Comparison of ENCODE assay signal across 25 cellular contexts in the genomic region with DNA sequence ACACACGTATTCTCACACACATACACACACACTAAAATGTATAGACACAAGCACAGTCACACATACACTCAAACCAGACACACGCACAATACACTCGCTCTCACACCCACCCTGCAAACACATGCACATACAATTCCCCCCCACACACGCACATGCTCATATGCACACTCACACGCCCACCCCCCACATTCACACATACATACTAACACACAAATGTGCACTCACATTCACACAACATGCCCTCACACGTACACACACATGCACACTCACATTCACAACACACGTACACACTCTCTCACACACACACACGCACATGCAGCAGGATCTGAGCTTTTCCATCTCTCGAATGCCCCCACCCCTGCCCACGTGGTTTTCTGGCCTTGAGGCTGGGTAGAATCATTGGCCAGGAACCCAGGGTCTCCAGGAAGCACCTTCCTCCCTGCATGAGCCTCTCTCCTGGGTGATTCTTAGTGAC.
DNase-seq lines count a peak whose midpoint lies in the region; FAIRE-seq and TF ChIP-seq lines count a peak whose summit lies in the region.
"Had no signal": no experiment of that assay in that cellular context is flagged by ENCODE, and none has a peak within 500 bp of the region (broad histone marks: within the 10 kb centered on the region; RNA-seq: fewer than 3 reads in every experiment).

No MANE protein-coding gene starts in this region.

- no peak for TF ChIP-seq RAD21 in H1 (IDR thresholded peaks at IDR 0.05 in 1 of 2, conservative IDR thresholded peaks at IDR 0.05 in 1 of 2; ENCODE audit: low read depth in 2 of 2, low read length in 2 of 2)

- H2AK5ac ChIP-seq in H9 (ENCODE audit: insufficient read length, low read length) (no peak overlapping the region), H1 (ENCODE audit: low read depth, low read length) (peak overlapping the region; percentile 96)

- H3K18ac ChIP-seq in H9 (ENCODE audit: insufficient read length, low read depth, low read length) (no peak overlapping the region), H1 (ENCODE audit: extremely low read depth, low read length) (no peak overlapping the region)

- no peak overlapping the region for H4K5ac ChIP-seq in H9 (ENCODE audit: insufficient read length, low read depth, low read length)
- H4K5ac ChIP-seq in H1 (ENCODE audit: insufficient read length, low read depth, low read length), result no peak overlapping the region

- H2AFZ ChIP-seq in H9 (ENCODE audit: low read length) (no peak overlapping the region), H1 (ENCODE audit: low read length) (no peak overlapping the region)
- H2AFZ ChIP-seq: GM23248, PC-9 had no signal

- H3K79me1 ChIP-seq in H9 (ENCODE audit: insufficient read depth, low read depth, low read length, poor library complexity, severe bottlenecking) (no peaks in the 10 kb centered on the region), H1 (ENCODE audit: low read depth, low read length) (no peaks in the 10 kb centered on the region)

- no peaks in the 10 kb centered on the region for H3K23me2 ChIP-seq in H9 (ENCODE audit: insufficient read length, low read depth, low read length, poor library complexity, severe bottlenecking)
- peaks cover 9% of the 10 kb centered on the region; the same call in 1 of the 2 replicates for H3K23me2 ChIP-seq in H1 (ENCODE audit: low read depth, low read length)

- no peak overlapping the region for H3T11ph ChIP-seq in H9 (ENCODE audit: low read length)

- no peak overlapping the region for H2BK120ac ChIP-seq in H9 (ENCODE audit: low read depth, low read length, poor library complexity, severe bottlenecking)
- H2BK120ac ChIP-seq in H1 (replicated peaks; ENCODE audit: low read depth, low read length), result no peak overlapping the region

- H3K23ac ChIP-seq in H9 (ENCODE audit: insufficient read length, low read depth, low read length) (no peak overlapping the region), H1 (ENCODE audit: insufficient read length) (no peak overlapping the region)

- H4K20me1 ChIP-seq in H9 (ENCODE audit: control insufficient read depth, insufficient read depth, insufficient read length) (no peaks in the 10 kb centered on the region), H1 (replicated peaks in 1 of 2; ENCODE audit: control insufficient read depth in 1 of 2, insufficient read depth in 2 of 2, low read length in 2 of 2) (peaks cover 0 to 10% of the 10 kb centered on the region in 2 experiments)

- H3K9ac ChIP-seq in H9 (ENCODE audit: extremely low read depth, insufficient read length, low read length) (no peak overlapping the region), H1 (replicated peaks in 1 of 4; ENCODE audit: extremely low read depth in 1 of 4, low read depth in 3 of 4, low read length in 3 of 4) (no peak overlapping the region)
- H3K9ac ChIP-seq: GM23248 had no signal

- H3K4ac ChIP-seq in H9 (ENCODE audit: low read depth, low read length) (no peak overlapping the region), H1 (replicated peaks; ENCODE audit: insufficient read length, low read depth, low read length) (peak overlapping the region; percentile 54)

- peak; percentile 3 for DNase-seq in activated CD4-positive, alpha-beta memory T cell treated with anti-CD3 and anti-CD28 coated beads, Interleukin-2, amount 10 ng/mL, durations not matched to agents 7 days and 5 days
- DNase-seq in activated CD4-positive, alpha-beta memory T cell treated with anti-CD3 and anti-CD28 coated beads for 36 hours, result no peak
- DNase-seq in H9 (no peak), H1 (ENCODE audit: low read depth in 1 of 2, low spot score in 2 of 2) (peak in 1 of 2 experiments; percentile 19), spleen (peak; percentile 34), NCI-H1048 (lab: John Stamatoyannopoulos, UW) (no peak), medulla oblongata (ENCODE audit: extremely low spot score) (no peak), NCI-H345 (lab: John Stamatoyannopoulos, UW) (no peak)
- DNase-seq: Calu3; DMS153; DND-41; GM23248; NCI-H1092; NCI-H1436 treated with DMSO at 0.1 percent for 48 hours; NCI-H187 treated with DMSO at 0.1 percent for 48 hours; NCI-H446 treated with DMSO at 0.1 percent for 48 hours; NCI-H526; NCI-H82; NK-92 treated with Interleukin-12 subunit alpha and Interleukin-12 subunit beta, amount 100 ng/mL, for 24 hours; PC-9; SJCRH30 had no signal

- H3K27me3 ChIP-seq in H9 (ENCODE audit: insufficient read depth, low read length) (no peaks in the 10 kb centered on the region), H1 (replicated peaks in 1 of 4; ENCODE audit: control insufficient read depth in 3 of 4, extremely low read depth in 1 of 4, insufficient read depth in 3 of 4, low read length in 3 of 4) (no peaks in the 10 kb centered on the region), spleen (replicated peaks in 1 of 7) (peaks cover 0 to 72% (median 4%) of the 10 kb centered on the region in 7 donors)

- no peak overlapping the region for H3K4me2 ChIP-seq in H9 (ENCODE audit: insufficient read depth, insufficient read length, low read length)
- H3K4me2 ChIP-seq in H1 (ENCODE audit: insufficient read depth in 1 of 2, low read depth in 2 of 2, low read length in 2 of 2), result no peak overlapping the region
- H3K4me2 ChIP-seq: PC-9 had no signal

- H4K8ac ChIP-seq in H9 (replicated peaks; ENCODE audit: insufficient read length, low read depth, low read length) (peak overlapping the region; percentile 15), H1 (ENCODE audit: extremely low read depth, insufficient read depth, low read length) (no peak overlapping the region)

- H3K56ac ChIP-seq in H9 (ENCODE audit: insufficient read length, low read depth, low read length) (no peak overlapping the region), H1 (replicated peaks; ENCODE audit: insufficient read length, low read depth, low read length) (peak overlapping the region; percentile 37)

- H3K36me3 ChIP-seq in H1 (ENCODE audit: control insufficient read depth in 2 of 4, insufficient read depth in 4 of 4, low read length in 3 of 4) (no peaks in the 10 kb centered on the region), spleen (no peaks in the 10 kb centered on the region)
- H3K36me3 ChIP-seq: HAP-1, SJCRH30 had no signal

- TF ChIP-seq CTCF in H9 (conservative IDR thresholded peaks at IDR 0.05), result no peak
- TF ChIP-seq CTCF in H1 (IDR thresholded peaks at IDR 0.05; ENCODE audit: control extremely low read depth in 1 of 3, insufficient read depth in 1 of 3, low read depth in 1 of 3, low read length in 3 of 3), result no peak
- TF ChIP-seq CTCF in spleen (IDR thresholded peaks at IDR 0.05 in 8 of 11, conservative IDR thresholded peaks at IDR 0.05 in 3 of 11), result no peak

- no peak overlapping the region for H4K91ac ChIP-seq in H9 (ENCODE audit: insufficient read length, low read depth, low read length)
- H4K91ac ChIP-seq in H1 (replicated peaks; ENCODE audit: insufficient read length, low read length), result peak overlapping the region; percentile 81

- H3K9me3 ChIP-seq in H9 (ENCODE audit: control insufficient read depth, low read depth, low read length), result no peaks in the 10 kb centered on the region
- H3K9me3 ChIP-seq in H1 (ENCODE audit: insufficient read depth in 2 of 2, low read depth in 1 of 2, low read length in 1 of 2), result no peaks in the 10 kb centered on the region
- no peaks in the 10 kb centered on the region for H3K9me3 ChIP-seq in spleen
- H3K9me3 ChIP-seq: HAP-1, SJCRH30 had no signal

- 100% methylated on average over 3 of the region's 10 CpGs for WGBS in H9 (ENCODE audit: extremely low coverage, insufficient read length, low lambda C conversion rate)
- WGBS in H1 (ENCODE audit: extremely low coverage in 1 of 2, insufficient coverage in 1 of 2, insufficient read length in 1 of 2, insufficient replicate concordance in 2 of 2, low coverage in 1 of 2, low lambda C conversion rate in 2 of 2, missing lambda C conversion rate in 1 of 2), 2 experiments, result 93% methylated on average over 10 of the region's 10 CpGs; no CpG with 5 or more reads in 1 of the 2 experiments
- whole genome bisulfite sequencing in spleen, 5 donors, result 76 to 87% (median 80%) methylated on average over 10 of the region's 10 CpGs

- H2BK15ac ChIP-seq in H9 (ENCODE audit: low read depth, low read length), result no peak overlapping the region
- no peak overlapping the region for H2BK15ac ChIP-seq in H1 (ENCODE audit: low read length)

- H3K79me2 ChIP-seq in H9 (ENCODE audit: insufficient read depth, low read length), result no peaks in the 10 kb centered on the region
- H3K79me2 ChIP-seq in H1 (ENCODE audit: control insufficient read depth in 1 of 2, insufficient read depth in 2 of 2, low read length in 2 of 2), result no peaks in the 10 kb centered on the region

- H3K4me3 Mint-ChIP-seq in activated CD4-positive, alpha-beta memory T cell treated with anti-CD3 and anti-CD28 coated beads, Interleukin-2, amount 10 ng/mL, durations not matched to agents 7 days and 5 days, result no peak overlapping the region
- H3K4me3 Mint-ChIP-seq in activated CD4-positive, alpha-beta memory T cell treated with anti-CD3 and anti-CD28 coated beads for 36 hours, result no peak overlapping the region
- no peak overlapping the region for H3K4me3 Mint-ChIP-seq in H9
- H3K4me3 Mint-ChIP-seq: B cell had no signal

- CTCF ChIA-PET in activated CD4-positive, alpha-beta memory T cell treated with anti-CD3 and anti-CD28 coated beads, Interleukin-2, amount 10 ng/mL, durations not matched to agents 7 days and 5 days (lab: Charles Lee), result no interaction called here
- CTCF ChIA-PET in activated CD4-positive, alpha-beta memory T cell treated with anti-CD3 and anti-CD28 coated beads for 36 hours (lab: Charles Lee), result no interaction called here
- CTCF ChIA-PET in H1 (lab: Charles Lee; ENCODE audit: partially characterized antibody), result interaction anchor here (1.2 kb wide), 1 partner anchor 33 kb away, joined by 3 read pairs; no protein-coding TSS in a partner anchor

- H3K9me3 Mint-ChIP-seq in activated CD4-positive, alpha-beta memory T cell treated with anti-CD3 and anti-CD28 coated beads, Interleukin-2, amount 10 ng/mL, durations not matched to agents 7 days and 5 days, result no peaks in the 10 kb centered on the region
- H3K9me3 Mint-ChIP-seq in activated CD4-positive, alpha-beta memory T cell treated with anti-CD3 and anti-CD28 coated beads for 36 hours, result no peaks in the 10 kb centered on the region
- H3K9me3 Mint-ChIP-seq in H9, result no peaks in the 10 kb centered on the region; a peak in 1 of 5 replicates

- no peak for FAIRE-seq in H1 (lab: Jason Lieb, UNC)
- FAIRE-seq: GM18507 had no signal

- peaks cover 4% of the 10 kb centered on the region for H3K27me3 Mint-ChIP-seq in activated CD4-positive, alpha-beta memory T cell treated with anti-CD3 and anti-CD28 coated beads, Interleukin-2, amount 10 ng/mL, durations not matched to agents 7 days and 5 days
- H3K27me3 Mint-ChIP-seq in activated CD4-positive, alpha-beta memory T cell treated with anti-CD3 and anti-CD28 coated beads for 36 hours, result peaks cover 9% of the 10 kb centered on the region
- H3K27me3 Mint-ChIP-seq in H9 (ENCODE audit: low read depth), result peaks cover 3% of the 10 kb centered on the region

- intact Hi-C loops in activated CD4-positive, alpha-beta memory T cell treated with anti-CD3 and anti-CD28 coated beads for 36 hours (cut with micrococcal nuclease), result no loop called here
- intact Hi-C loops in spleen (cut with DNase I; ENCODE audit: low total_unique reads), result no loop called here

- no peak overlapping the region for H2BK12ac ChIP-seq in H9 (ENCODE audit: insufficient read length, low read depth, low read length)
- peak overlapping the region; percentile 77; the same call in 1 of the 2 replicates for H2BK12ac ChIP-seq in H1 (ENCODE audit: low read depth, low read length)

- H3K4me3 ChIP-seq in H1 (ENCODE audit: extremely low read depth in 1 of 4, insufficient read depth in 2 of 4, low read depth in 3 of 4, low read length in 4 of 4) (no peak overlapping the region), spleen (no peak overlapping the region)
- H3K4me3 ChIP-seq: GM23248, HAP-1, PC-9, SJCRH30 had no signal

- H3K14ac ChIP-seq in H9 (ENCODE audit: insufficient read depth, low read length) (no peak overlapping the region), H1 (ENCODE audit: insufficient read length) (no peak overlapping the region)

- H3K27ac ChIP-seq in H9 (ENCODE audit: insufficient read length, low read depth, low read length), result no peak overlapping the region
- no peak overlapping the region for H3K27ac ChIP-seq in H1 (ENCODE audit: low read depth, low read length)
- no peak overlapping the region for H3K27ac ChIP-seq in spleen
- H3K27ac ChIP-seq: 22Rv1, GM23248, PC-9, SJCRH30 had no signal

- POLR2A ChIA-PET in activated CD4-positive, alpha-beta memory T cell treated with anti-CD3 and anti-CD28 coated beads, Interleukin-2, amount 10 ng/mL, durations not matched to agents 7 days and 5 days (lab: Charles Lee), result no interaction called here
- POLR2A ChIA-PET in activated CD4-positive, alpha-beta memory T cell treated with anti-CD3 and anti-CD28 coated beads for 36 hours (lab: Charles Lee), result no interaction called here
- POLR2A ChIA-PET in H1 (lab: Charles Lee; ENCODE audit: partially characterized antibody), result interaction anchor here (0.6 kb wide), 1 partner anchor 371 kb away, joined by 3 read pairs; no protein-coding TSS in a partner anchor

- H3K27ac Mint-ChIP-seq in activated CD4-positive, alpha-beta memory T cell treated with anti-CD3 and anti-CD28 coated beads, Interleukin-2, amount 10 ng/mL, durations not matched to agents 7 days and 5 days, result no peak overlapping the region
- H3K27ac Mint-ChIP-seq in activated CD4-positive, alpha-beta memory T cell treated with anti-CD3 and anti-CD28 coated beads for 36 hours, result no peak overlapping the region
- H3K27ac Mint-ChIP-seq in H9, result no peak overlapping the region
- H3K27ac Mint-ChIP-seq: B cell had no signal

- H3K36me3 Mint-ChIP-seq in activated CD4-positive, alpha-beta memory T cell treated with anti-CD3 and anti-CD28 coated beads, Interleukin-2, amount 10 ng/mL, durations not matched to agents 7 days and 5 days (ENCODE audit: low read depth), result no peaks in the 10 kb centered on the region
- no peaks in the 10 kb centered on the region for H3K36me3 Mint-ChIP-seq in activated CD4-positive, alpha-beta memory T cell treated with anti-CD3 and anti-CD28 coated beads for 36 hours
- no peaks in the 10 kb centered on the region for H3K36me3 Mint-ChIP-seq in H9 (ENCODE audit: insufficient read depth in 1 of 3, low read depth in 3 of 3)

- TF ChIP-seq EP300 in H1 (IDR thresholded peaks at IDR 0.05; ENCODE audit: borderline replicate concordance in 1 of 2, low read depth in 2 of 2, low read length in 2 of 2), result no peak

- no peaks in the 10 kb centered on the region for H3K4me1 Mint-ChIP-seq in activated CD4-positive, alpha-beta memory T cell treated with anti-CD3 and anti-CD28 coated beads, Interleukin-2, amount 10 ng/mL, durations not matched to agents 7 days and 5 days
- H3K4me1 Mint-ChIP-seq in activated CD4-positive, alpha-beta memory T cell treated with anti-CD3 and anti-CD28 coated beads for 36 hours (ENCODE audit: low read depth), result no peaks in the 10 kb centered on the region
- peaks cover 7 to 12% of the 10 kb centered on the region in 2 experiments for H3K4me1 Mint-ChIP-seq in H9
- H3K4me1 Mint-ChIP-seq: B cell had no signal

- H2BK5ac ChIP-seq in H9 (ENCODE audit: insufficient read length, low read length) (no peak overlapping the region), H1 (ENCODE audit: low read depth, low read length) (peak overlapping the region; percentile 66; the same call in 1 of the 2 replicates)

- no peak for TF ChIP-seq POLR2A in H1 (IDR thresholded peaks at IDR 0.05; ENCODE audit: control extremely low read depth in 1 of 2, low read depth in 2 of 2, low read length in 2 of 2)
- TF ChIP-seq POLR2A in spleen (IDR thresholded peaks at IDR 0.05), result no peak

- H2BK20ac ChIP-seq in H9 (ENCODE audit: low read depth, low read length, poor library complexity, severe bottlenecking), result no peak overlapping the region
- H2BK20ac ChIP-seq in H1 (ENCODE audit: low read length), result no peak overlapping the region

- H3K4me1 ChIP-seq in H9 (ENCODE audit: insufficient read depth, low read length) (peaks cover 3% of the 10 kb centered on the region; the same call in 1 of the 2 replicates), H1 (replicated peaks in 1 of 4; ENCODE audit: control insufficient read depth in 3 of 4, insufficient read depth in 4 of 4, low read length in 3 of 4) (peaks cover 0 to 4% (median 1%) of the 10 kb centered on the region in 4 experiments; a peak in 2 of 7 replicates), spleen (no peaks in the 10 kb centered on the region)
- H3K4me1 ChIP-seq: HAP-1, SJCRH30 had no signal

Comparison
In these comparisons a context has a peak if more than half of its experiments do, and no peak if none do; other contexts are left out.
1. DNase-seq: peak in activated CD4-positive, alpha-beta memory T cell treated with anti-CD3 and anti-CD28 coated beads, Interleukin-2, amount 10 ng/mL, durations not matched to agents 7 days and 5 days (single experiment) and spleen (single experiment); none in activated CD4-positive, alpha-beta memory T cell treated with anti-CD3 and anti-CD28 coated beads for 36 hours (single experiment), H9 (single experiment), NCI-H1048 (single experiment), medulla oblongata (single experiment) and NCI-H345 (single experiment).